In genomic region chr7:129503725-129504124, GRCh38 we compare ENCODE assay signal across 20 cellular contexts. TPM values are rescaled to one million over a fixed set of nuclear protein-coding genes. Genes with fewer than 3 reads are reported as not detected.
A peak's percentile ranks its signal among the peaks of the same experiment; 100 is the strongest.
DNase-seq lines count a peak whose midpoint lies in the region; ATAC-seq, FAIRE-seq and TF ChIP-seq lines count a peak whose summit lies in the region.
"Had no signal": no experiment of that assay in that cellular context is flagged by ENCODE, and none has a peak within 500 bp of the region (broad histone marks: within the 10 kb centered on the region; RNA-seq: fewer than 3 reads in every experiment).

No MANE protein-coding gene starts in this region.

- TF ChIP-seq EP300 in HepG2 (IDR thresholded peaks at IDR 0.05; ENCODE audit: low read depth in 2 of 2, low read length in 2 of 2), result no peak
- TF ChIP-seq EP300 in HepG2 (CRISPR knock-in tag; IDR thresholded peaks at IDR 0.05; ENCODE audit: borderline replicate concordance), result no peak

- POLR2A ChIA-PET in activated CD4-positive, alpha-beta memory T cell treated with anti-CD3 and anti-CD28 coated beads, Interleukin-2, amount 10 ng/mL, durations not matched to agents 7 days and 5 days (lab: Charles Lee), result interaction anchor here (1.0 kb wide), 1 partner anchor 322 kb away, joined by 3 read pairs; no protein-coding TSS in a partner anchor
- POLR2A ChIA-PET in HepG2 (lab: Yijun Ruan, JAX), result no interaction called here

- no peak overlapping the region for H2AFZ ChIP-seq in HepG2 (ENCODE audit: low read length)

- H3K9ac ChIP-seq in HepG2 (ENCODE audit: insufficient read depth, low read depth, low read length), result no peak overlapping the region

- no peak for TF ChIP-seq POLR2A in HepG2 (IDR thresholded peaks at IDR 0.05; ENCODE audit: insufficient read depth in 1 of 2, low read depth in 2 of 2, low read length in 2 of 2)

- H3K9me3 Mint-ChIP-seq in activated naive CD4-positive, alpha-beta T cell treated with anti-CD3 and anti-CD28 coated beads, Interleukin-2, amount 50 U/mL, for 24 hours, result no peaks in the 10 kb centered on the region
- no peaks in the 10 kb centered on the region for H3K9me3 Mint-ChIP-seq in activated CD4-positive, alpha-beta memory T cell treated with anti-CD3 and anti-CD28 coated beads, Interleukin-2, amount 10 ng/mL, durations not matched to agents 7 days and 5 days
- no peaks in the 10 kb centered on the region for H3K9me3 Mint-ChIP-seq in stimulated activated naive CD8-positive, alpha-beta T cell treated with anti-CD3 and anti-CD28 coated beads, Interleukin-15, amount 100 ng/mL, for 72 hours

- ATAC-seq in HepG2, result no peak
- ATAC-seq in stimulated activated naive CD8-positive, alpha-beta T cell treated with anti-CD3 and anti-CD28 coated beads, Interleukin-15, amount 100 ng/mL, for 72 hours, result no peak
- ATAC-seq in GM19463 (IDR thresholded peaks at IDR 0.05; ENCODE audit: unreplicated experiment), result no peak
- no peak for ATAC-seq in HG03442 (IDR thresholded peaks at IDR 0.05; ENCODE audit: unreplicated experiment)
- ATAC-seq in GM18870 (IDR thresholded peaks at IDR 0.05; ENCODE audit: unreplicated experiment), result no peak
- ATAC-seq: Right ventricle myocardium inferior had no signal

- intact Hi-C loops in HepG2 (cut with micrococcal nuclease; ENCODE audit: unreplicated experiment), result no loop called here

- FAIRE-seq in HepG2 (lab: Jason Lieb, UNC), result no peak
- FAIRE-seq: bronchial epithelial cell, D721Med, G401.6, keratinocyte had no signal

- H3K4me1 Mint-ChIP-seq in activated naive CD4-positive, alpha-beta T cell treated with anti-CD3 and anti-CD28 coated beads, Interleukin-2, amount 50 U/mL, for 24 hours, result peaks cover 16% of the 10 kb centered on the region
- peaks cover 28% of the 10 kb centered on the region for H3K4me1 Mint-ChIP-seq in activated CD4-positive, alpha-beta memory T cell treated with anti-CD3 and anti-CD28 coated beads, Interleukin-2, amount 10 ng/mL, durations not matched to agents 7 days and 5 days
- peaks cover 29% of the 10 kb centered on the region for H3K4me1 Mint-ChIP-seq in stimulated activated naive CD8-positive, alpha-beta T cell treated with anti-CD3 and anti-CD28 coated beads, Interleukin-15, amount 100 ng/mL, for 72 hours

- H3K27ac Mint-ChIP-seq in activated naive CD4-positive, alpha-beta T cell treated with anti-CD3 and anti-CD28 coated beads, Interleukin-2, amount 50 U/mL, for 24 hours, result no peak overlapping the region
- H3K27ac Mint-ChIP-seq in activated CD4-positive, alpha-beta memory T cell treated with anti-CD3 and anti-CD28 coated beads, Interleukin-2, amount 10 ng/mL, durations not matched to agents 7 days and 5 days, result no peak overlapping the region
- H3K27ac Mint-ChIP-seq in stimulated activated naive CD8-positive, alpha-beta T cell treated with anti-CD3 and anti-CD28 coated beads, Interleukin-15, amount 100 ng/mL, for 72 hours, result no peak overlapping the region

- no peaks in the 10 kb centered on the region for H3K27me3 Mint-ChIP-seq in activated naive CD4-positive, alpha-beta T cell treated with anti-CD3 and anti-CD28 coated beads, Interleukin-2, amount 50 U/mL, for 24 hours
- no peaks in the 10 kb centered on the region for H3K27me3 Mint-ChIP-seq in activated CD4-positive, alpha-beta memory T cell treated with anti-CD3 and anti-CD28 coated beads, Interleukin-2, amount 10 ng/mL, durations not matched to agents 7 days and 5 days
- no peaks in the 10 kb centered on the region for H3K27me3 Mint-ChIP-seq in stimulated activated naive CD8-positive, alpha-beta T cell treated with anti-CD3 and anti-CD28 coated beads, Interleukin-15, amount 100 ng/mL, for 72 hours

- H3K4me3 ChIP-seq in HepG2 (replicated peaks in 1 of 3; ENCODE audit: insufficient read depth in 1 of 3, low read depth in 2 of 3, low read length in 3 of 3), result no peak overlapping the region

- 80% methylated on average over 7 of the region's 8 CpGs for WGBS in HepG2 (ENCODE audit: low lambda C conversion rate)

- H3K27ac ChIP-seq in HepG2 (ENCODE audit: extremely low read length, insufficient read depth, low read length), result no peak overlapping the region
- H3K27ac ChIP-seq: heart right ventricle, thoracic aorta had no signal

- H3K36me3 Mint-ChIP-seq in activated naive CD4-positive, alpha-beta T cell treated with anti-CD3 and anti-CD28 coated beads, Interleukin-2, amount 50 U/mL, for 24 hours, result no peaks in the 10 kb centered on the region
- H3K36me3 Mint-ChIP-seq in activated CD4-positive, alpha-beta memory T cell treated with anti-CD3 and anti-CD28 coated beads, Interleukin-2, amount 10 ng/mL, durations not matched to agents 7 days and 5 days (ENCODE audit: low read depth), result no peaks in the 10 kb centered on the region

- TF ChIP-seq CTCF in HepG2 (CRISPR knock-in tag; IDR thresholded peaks at IDR 0.05), result no peak

- no peak overlapping the region for H3K4me2 ChIP-seq in HepG2 (ENCODE audit: low read depth, low read length)

- H3K4me1 ChIP-seq in HepG2 (ENCODE audit: insufficient read depth, low read length), result peaks cover 16% of the 10 kb centered on the region

- CTCF ChIA-PET in activated CD4-positive, alpha-beta memory T cell treated with anti-CD3 and anti-CD28 coated beads, Interleukin-2, amount 10 ng/mL, durations not matched to agents 7 days and 5 days (lab: Charles Lee), result no interaction called here
- CTCF ChIA-PET in HepG2 (lab: Yijun Ruan, JAX; ENCODE audit: low intra/inter-chr PET ratio, low total read pairs), result no interaction called here

- DNase-seq in activated naive CD4-positive, alpha-beta T cell treated with anti-CD3 and anti-CD28 coated beads, Interleukin-2, amount 50 U/mL, for 16 hours, result no peak
- DNase-seq in activated CD4-positive, alpha-beta memory T cell treated with anti-CD3 and anti-CD28 coated beads, Interleukin-2, amount 10 ng/mL, durations not matched to agents 7 days and 5 days, result no peak
- DNase-seq in HepG2 (ENCODE audit: low spot score), result no peak
- no peak for DNase-seq in stimulated activated naive CD8-positive, alpha-beta T cell treated with anti-CD3 and anti-CD28 coated beads, Interleukin-15, amount 100 ng/mL, for 72 hours
- DNase-seq: activated gamma-delta T cell treated with Interleukin-2 at 50 U/mL for 16 hours, heart right ventricle, Kasumi-1, NCI-H1436 treated with DMSO at 0.1 percent for 48 hours, NCI-H446, T-helper 9 cell had no signal

- no peaks in the 10 kb centered on the region for H4K20me1 ChIP-seq in HepG2 (ENCODE audit: insufficient read depth, low read length)

- in situ Hi-C loops in HepG2 (cut with HindIII; ENCODE audit: extremely low pct_ligation_motif_present, low pct_unique_long_range_greater_than_20kb), result no loop called here

- H3K79me2 ChIP-seq in HepG2 (ENCODE audit: insufficient read depth, low read length), result no peaks in the 10 kb centered on the region

- no TSS peak for BruUV-seq in HepG2 (replicated peaks; lab: Mats Ljungman, UMichigan)

- H3K4me3 Mint-ChIP-seq in activated naive CD4-positive, alpha-beta T cell treated with anti-CD3 and anti-CD28 coated beads, Interleukin-2, amount 50 U/mL, for 24 hours, result peak overlapping the region; percentile 89
- H3K4me3 Mint-ChIP-seq in activated CD4-positive, alpha-beta memory T cell treated with anti-CD3 and anti-CD28 coated beads, Interleukin-2, amount 10 ng/mL, durations not matched to agents 7 days and 5 days, result peak overlapping the region; percentile 75
- peak overlapping the region; percentile 71 to 78 for H3K4me3 Mint-ChIP-seq in stimulated activated naive CD8-positive, alpha-beta T cell treated with anti-CD3 and anti-CD28 coated beads, Interleukin-15, amount 100 ng/mL, for 72 hours

- H3K27me3 ChIP-seq in HepG2 (ENCODE audit: control insufficient read depth in 1 of 2, insufficient read depth in 2 of 2, low read length in 2 of 2), result peaks cover 2 to 41% of the 10 kb centered on the region in 2 experiments; a peak in 4 of 5 replicates

- no peaks in the 10 kb centered on the region for H3K9me3 ChIP-seq in HepG2 (ENCODE audit: low read length)
- H3K9me3 ChIP-seq: heart right ventricle, thoracic aorta had no signal

- no peak for TF ChIP-seq RAD21 in HepG2 (CRISPR knock-in tag; IDR thresholded peaks at IDR 0.05)

- no peaks in the 10 kb centered on the region for H3K36me3 ChIP-seq in HepG2 (replicated peaks in 1 of 2; ENCODE audit: control insufficient read depth in 1 of 2, insufficient read depth in 2 of 2, low read length in 2 of 2)
- H3K36me3 ChIP-seq: heart right ventricle, thoracic aorta had no signal

RNA-seq across cellular contexts. Expression of gene SMKR1, which starts 1.4 kb away (rescaled TPM):
- total RNA-seq in activated CD4-positive, alpha-beta memory T cell treated with anti-CD3 and anti-CD28 coated beads, Interleukin-2, amount 10 ng/mL, durations not matched to agents 7 days and 5 days, result 1 to 10 TPM; 1.6 to 2.2 TPM
- total RNA-seq in HepG2 (2016; rRNA removed; fragmentation: Illumina TruSeq; extraction: Trizol), result not detected in 2 replicates
- total RNA-seq in HepG2 (2016; cell fraction: cytosol; rRNA removed; fragmentation: Illumina TruSeq; extraction: Trizol; ENCODE audit: low read depth), result 0.26 TPM in 1 of 2 replicates, not detected in the other
- not detected in 2 replicates for total RNA-seq in HepG2 (2016; cell fraction: insoluble cytoplasmic fraction; rRNA removed; fragmentation: Illumina TruSeq; extraction: Trizol)
- total RNA-seq in HepG2 (2016; cell fraction: membrane; rRNA removed; fragmentation: Illumina TruSeq; extraction: Trizol), result 0.21 TPM in 1 of 2 replicates, not detected in the other
- not detected in 2 replicates for total RNA-seq in HepG2 (2016; cell fraction: nucleus; rRNA removed; fragmentation: Illumina TruSeq; extraction: Trizol)
- polyA plus RNA-seq in HepG2 (2011; rRNA removed), result 0.07 TPM in 1 of 2 replicates, not detected in the other
- not detected in 2 replicates for polyA plus RNA-seq in HepG2 (2011; cell fraction: cytosol; rRNA removed)
- polyA plus RNA-seq in HepG2 (2011; cell fraction: nucleus; rRNA removed), result not detected in 2 replicates
- polyA plus RNA-seq in HepG2 (2012), result not detected in 2 replicates
- polyA plus RNA-seq in HepG2 (2016; cell fraction: cytosol; fragmentation: Illumina TruSeq; extraction: Trizol; ENCODE audit: low read depth), result 0.14 TPM in 1 of 2 replicates, not detected in the other
- not detected in 2 replicates for polyA plus RNA-seq in HepG2 (2016; cell fraction: insoluble cytoplasmic fraction; fragmentation: Illumina TruSeq; extraction: Trizol; ENCODE audit: low read depth)
- polyA plus RNA-seq in HepG2 (2016; cell fraction: membrane; fragmentation: Illumina TruSeq; extraction: Trizol; ENCODE audit: low read depth), result 0.16 TPM in 1 of 2 replicates, not detected in the other
- not detected in 2 replicates for polyA plus RNA-seq in HepG2 (2016; cell fraction: nucleus; fragmentation: Illumina TruSeq; extraction: Trizol; ENCODE audit: insufficient read depth, low read depth)
- 0.87 TPM in 1 of 2 replicates, not detected in the other for polyA minus RNA-seq in HepG2 (2011; rRNA and poly(A)+ RNA removed; ENCODE audit: low replicate concordance)
- not detected in 2 replicates for polyA minus RNA-seq in HepG2 (2011; cell fraction: cytosol; rRNA and poly(A)+ RNA removed)
- polyA minus RNA-seq in HepG2 (2011; cell fraction: nucleus; rRNA and poly(A)+ RNA removed), result not detected in 2 replicates
- total RNA-seq: heart right ventricle, Right ventricle myocardium inferior, thoracic aorta had no signal
